18 cellular contexts compared by ENCODE assay signal in genomic region chr20:19814241-19814640, GRCh38. TPM values are rescaled to one million over a fixed set of nuclear protein-coding genes. Genes with fewer than 3 reads are reported as not detected.
DNase-seq lines count a peak whose midpoint lies in the region; FAIRE-seq and TF ChIP-seq lines count a peak whose summit lies in the region.
"Had no signal": no experiment of that assay in that cellular context is flagged by ENCODE, and none has a peak within 500 bp of the region (broad histone marks: within the 10 kb centered on the region; RNA-seq: fewer than 3 reads in every experiment).

No MANE protein-coding gene starts in this region.

- H3K27me3 ChIP-seq in left ventricle myocardium inferior (ENCODE audit: low read depth): no peaks in the 10 kb centered on the region
- H3K27me3 ChIP-seq: body of pancreas had no signal

- no peak overlapping the region for H3K4me3 Mint-ChIP-seq in nephron progenitor cell
- H3K4me3 Mint-ChIP-seq: GM23338 had no signal

- no peak overlapping the region for H3K4me3 ChIP-seq in left ventricle myocardium inferior
- H3K4me3 ChIP-seq: body of pancreas, GM23338 had no signal

- intact Hi-C loops in left ventricle myocardium inferior (cut with micrococcal nuclease): no loop called here
- intact Hi-C loops in cardiac septum (cut with DNase I): loop anchor here (10.0 kb wide), 1 partner anchor 121 kb away; no protein-coding TSS in a partner anchor

- peaks cover 8% of the 10 kb centered on the region for H3K36me3 ChIP-seq in left ventricle myocardium inferior

- H3K27ac Mint-ChIP-seq in nephron progenitor cell: peak overlapping the region; percentile 91
- H3K27ac Mint-ChIP-seq: GM23338 had no signal

- peaks cover 56% of the 10 kb centered on the region for H3K4me1 ChIP-seq in left ventricle myocardium inferior

- peaks cover 2% of the 10 kb centered on the region for H3K27me3 Mint-ChIP-seq in nephron progenitor cell (ENCODE audit: low read depth, poor library complexity)

- FAIRE-seq in D721Med (lab: Jason Lieb, UNC): no peak

- H3K27ac ChIP-seq in left ventricle myocardium inferior (replicated peaks): peak overlapping the region; percentile 82
- H3K27ac ChIP-seq in caudate nucleus (ENCODE audit: low read depth, low read length): peak overlapping the region; percentile 11
- H3K27ac ChIP-seq: body of pancreas, VCaP had no signal

- H3K36me3 Mint-ChIP-seq in nephron progenitor cell (ENCODE audit: low read depth): peaks cover 62% of the 10 kb centered on the region

- DNase-seq in left ventricle myocardium inferior (no peak), cardiac septum (ENCODE audit: low spot score) (no peak), caudate nucleus (lab: John Stamatoyannopoulos, UW) (no peak), nephron progenitor cell (no peak), D721Med (ENCODE audit: insufficient read length, low spot score) (no peak), AG08395 (ENCODE audit: low spot score) (no peak), superior temporal gyrus (ENCODE audit: extremely low spot score) (no peak), NCI-H774 (lab: John Stamatoyannopoulos, UW) (no peak)
- DNase-seq: ACHN; activated effector memory CD4-positive, alpha-beta T cell treated with anti-CD3 and anti-CD28 coated beads, Interleukin-2, amount 50 U/mL, for 16 hours; body of pancreas; effector CD8-positive, alpha-beta T cell; NCI-H2029 treated with DMSO at 0.1 percent for 48 hours; NCI-H748 treated with DMSO at 0.1 percent for 48 hours; posterior cingulate gyrus; SK-N-SH had no signal

- H3K9me3 Mint-ChIP-seq in nephron progenitor cell: peaks cover 13% of the 10 kb centered on the region
- H3K9me3 Mint-ChIP-seq: GM23338 had no signal

- TF ChIP-seq CTCF in left ventricle myocardium inferior (IDR thresholded peaks at IDR 0.05; ENCODE audit: borderline replicate concordance) (no peak), nephron progenitor cell (IDR thresholded peaks at IDR 0.05) (no peak), D721Med (IDR thresholded peaks at IDR 0.05; ENCODE audit: insufficient read depth, missing control alignments) (no peak)

- H3K9me3 ChIP-seq in left ventricle myocardium inferior (replicated peaks): peaks cover 9% of the 10 kb centered on the region
- H3K9me3 ChIP-seq: SK-N-SH had no signal

- peaks cover 44% of the 10 kb centered on the region for H3K4me1 Mint-ChIP-seq in nephron progenitor cell

RNA-seq across cellular contexts. Expression of gene RIN2, which starts 56.2 kb away (rescaled TPM):
- total RNA-seq in left ventricle myocardium inferior (48.8 TPM), cardiac septum (63.9 TPM)
